Comparison of ENCODE assay signal across 20 cellular contexts in genomic region chr4:100986360-100986868, GRCh38.
DNase-seq lines count a peak whose midpoint lies in the region; ATAC-seq, FAIRE-seq and TF ChIP-seq lines count a peak whose summit lies in the region.
"Had no signal": no experiment of that assay in that cellular context is flagged by ENCODE, and none has a peak within 500 bp of the region (broad histone marks: within the 10 kb centered on the region; RNA-seq: fewer than 3 reads in every experiment).

No MANE protein-coding gene starts in this region.

- H3K9ac ChIP-seq in NT2/D1 (ENCODE audit: insufficient read length, low read depth) (no peak overlapping the region), H1 (replicated peaks in 1 of 4; ENCODE audit: extremely low read depth in 1 of 4, low read depth in 3 of 4, low read length in 3 of 4) (no peak overlapping the region)
- H3K9ac ChIP-seq: KMS-11 had no signal

- no peak overlapping the region for H3K18ac ChIP-seq in H1 (ENCODE audit: extremely low read depth, low read length)

- no peaks in the 10 kb centered on the region for H3K36me3 Mint-ChIP-seq in T-cell
- H3K36me3 Mint-ChIP-seq: activated naive CD4-positive, alpha-beta T cell treated with anti-CD3 and anti-CD28 coated beads, Interleukin-2, amount 50 U/mL, for 24 hours; CD14-positive monocyte had no signal

- WGBS in H1 (ENCODE audit: extremely low coverage in 1 of 2, insufficient coverage in 1 of 2, insufficient read length in 1 of 2, insufficient replicate concordance in 2 of 2, low coverage in 1 of 2, low lambda C conversion rate in 2 of 2, missing lambda C conversion rate in 1 of 2), 2 experiments = 69% methylated on average over 8 of the region's 8 CpGs; no CpG with 5 or more reads in 1 of the 2 experiments

- H3K56ac ChIP-seq in H1 (replicated peaks; ENCODE audit: insufficient read length, low read depth, low read length) = no peak overlapping the region

- H3K27ac ChIP-seq in H1 (ENCODE audit: low read depth, low read length) = no peak overlapping the region
- H3K27ac ChIP-seq: heart left ventricle, KMS-11, RWPE1 had no signal

- no peak; a peak in 1 of 3 replicates for TF ChIP-seq EP300 in H1 (IDR thresholded peaks at IDR 0.05; ENCODE audit: borderline replicate concordance in 1 of 2, low read depth in 2 of 2, low read length in 2 of 2)

- H2BK20ac ChIP-seq in H1 (ENCODE audit: low read length) = peak overlapping the region; percentile 97

- no peak overlapping the region for H3K4me3 Mint-ChIP-seq in T-cell
- H3K4me3 Mint-ChIP-seq: activated naive CD4-positive, alpha-beta T cell treated with anti-CD3 and anti-CD28 coated beads, Interleukin-2, amount 50 U/mL, for 24 hours; CD14-positive monocyte; central memory CD8-positive, alpha-beta T cell; T-helper 2 cell treated with Interferon-gamma antibody and Interleukin-4, amounts not matched to agents 5 μg/mL and 100 μg/mL, for 36 hours had no signal

- TF ChIP-seq CTCF in H1 (IDR thresholded peaks at IDR 0.05; ENCODE audit: control extremely low read depth in 1 of 3, insufficient read depth in 1 of 3, low read depth in 1 of 3, low read length in 3 of 3) = no peak

- H3K9me3 Mint-ChIP-seq in T-cell = no peaks in the 10 kb centered on the region
- H3K9me3 Mint-ChIP-seq: activated naive CD4-positive, alpha-beta T cell treated with anti-CD3 and anti-CD28 coated beads, Interleukin-2, amount 50 U/mL, for 24 hours; central memory CD8-positive, alpha-beta T cell; T-helper 2 cell treated with Interferon-gamma antibody and Interleukin-4, amounts not matched to agents 5 μg/mL and 100 μg/mL, for 36 hours had no signal

- ATAC-seq in left lobe of liver = peak; percentile 95
- no peak for ATAC-seq in T-cell (replicated peaks in 1 of 4)

- no peak overlapping the region for H4K8ac ChIP-seq in H1 (ENCODE audit: extremely low read depth, insufficient read depth, low read length)

- H2BK12ac ChIP-seq in H1 (ENCODE audit: low read depth, low read length) = peak overlapping the region; percentile 53; the same call in 1 of the 2 replicates

- H3K4me3 ChIP-seq in NT2/D1 (ENCODE audit: insufficient read length, low read depth) = no peak overlapping the region
- H3K4me3 ChIP-seq in H1 (ENCODE audit: extremely low read depth in 1 of 4, insufficient read depth in 2 of 4, low read depth in 3 of 4, low read length in 4 of 4) = no peak overlapping the region
- H3K4me3 ChIP-seq in skeletal muscle cell (ENCODE audit: low read depth, low read length) = no peak overlapping the region
- H3K4me3 ChIP-seq: heart left ventricle had no signal

- no peaks in the 10 kb centered on the region for H3K79me2 ChIP-seq in H1 (ENCODE audit: control insufficient read depth in 1 of 2, insufficient read depth in 2 of 2, low read length in 2 of 2)

- no peaks in the 10 kb centered on the region for H3K36me3 ChIP-seq in NT2/D1 (ENCODE audit: insufficient read depth, insufficient read length, low read length)
- no peaks in the 10 kb centered on the region for H3K36me3 ChIP-seq in H1 (ENCODE audit: control insufficient read depth in 2 of 4, insufficient read depth in 4 of 4, low read length in 3 of 4)
- H3K36me3 ChIP-seq: heart left ventricle had no signal

- H3K23ac ChIP-seq in H1 (ENCODE audit: insufficient read length) = no peak overlapping the region

- H3K4me1 ChIP-seq in NT2/D1 (ENCODE audit: insufficient read depth, insufficient read length) (no peaks in the 10 kb centered on the region), H1 (replicated peaks in 1 of 4; ENCODE audit: control insufficient read depth in 3 of 4, insufficient read depth in 4 of 4, low read length in 3 of 4) (peaks cover 0 to 11% (median 9%) of the 10 kb centered on the region in 4 experiments; a peak in 3 of 7 replicates)

- no peak overlapping the region for H2AFZ ChIP-seq in H1 (ENCODE audit: low read length)

- no peaks in the 10 kb centered on the region for H3K23me2 ChIP-seq in H1 (ENCODE audit: low read depth, low read length)

- H3K4ac ChIP-seq in H1 (replicated peaks; ENCODE audit: insufficient read length, low read depth, low read length) = no peak overlapping the region

- FAIRE-seq in H1 (lab: Jason Lieb, UNC) = no peak

- no peak overlapping the region for H3K27ac Mint-ChIP-seq in T-cell
- H3K27ac Mint-ChIP-seq: activated naive CD4-positive, alpha-beta T cell treated with anti-CD3 and anti-CD28 coated beads, Interleukin-2, amount 50 U/mL, for 24 hours; CD14-positive monocyte; T-helper 2 cell treated with Interferon-gamma antibody and Interleukin-4, amounts not matched to agents 5 μg/mL and 100 μg/mL, for 36 hours had no signal

- no peaks in the 10 kb centered on the region for H3K79me1 ChIP-seq in H1 (ENCODE audit: low read depth, low read length)

- CTCF ChIA-PET in H1 (lab: Charles Lee; ENCODE audit: partially characterized antibody) (no interaction called here), T-cell (lab: Charles Lee) (no interaction called here)

- TF ChIP-seq POLR2A in H1 (IDR thresholded peaks at IDR 0.05; ENCODE audit: control extremely low read depth in 1 of 2, low read depth in 2 of 2, low read length in 2 of 2) = no peak

- peak in 1 of 2 experiments; percentile 1; a peak in 1 of 4 replicates for TF ChIP-seq RAD21 in H1 (IDR thresholded peaks at IDR 0.05 in 1 of 2, conservative IDR thresholded peaks at IDR 0.05 in 1 of 2; ENCODE audit: low read depth in 2 of 2, low read length in 2 of 2)

- peak; percentile 33 for DNase-seq in NT2/D1 (ENCODE audit: low read depth, low spot score)
- peak; percentile 10 to 61 for DNase-seq in H1 (ENCODE audit: low read depth in 1 of 2, low spot score in 2 of 2)
- DNase-seq in left lobe of liver (ENCODE audit: low spot score) = peak; percentile 75
- DNase-seq in skeletal muscle cell (ENCODE audit: low read depth) = peak; percentile 13
- DNase-seq in stimulated activated naive CD4-positive, alpha-beta T cell (lab: John Stamatoyannopoulos, UW) = no peak
- DNase-seq in OCI-M2 (lab: John Stamatoyannopoulos, UW; ENCODE audit: unreplicated experiment) = no peak
- DNase-seq in T-cell = no peak
- DNase-seq: activated CD4-positive, alpha-beta T cell treated with anti-CD3 and anti-CD28 coated beads for 4 hours; DMS79 treated with DMSO at 0.1 percent for 48 hours; heart left ventricle; NCI-H146; NCI-H526 treated with DMSO at 0.1 percent for 48 hours; occipital lobe; stimulated activated CD4-positive, alpha-beta T cell treated with anti-CD3 and anti-CD28 coated beads, Interleukin-15, amount 100 ng/mL, for 24 hours had no signal

- H4K5ac ChIP-seq in H1 (ENCODE audit: insufficient read length, low read depth, low read length) = no peak overlapping the region

- POLR2A ChIA-PET in H1 (lab: Charles Lee; ENCODE audit: partially characterized antibody) (no interaction called here), T-cell (lab: Charles Lee) (interaction anchor here in 1 of 2 donors (0.6 kb wide), 1 partner anchor 16 kb away, joined by 5 read pairs; no protein-coding TSS in a partner anchor)

- H3K27me3 ChIP-seq in NT2/D1 (ENCODE audit: insufficient read depth, insufficient read length) = no peaks in the 10 kb centered on the region
- no peaks in the 10 kb centered on the region for H3K27me3 ChIP-seq in H1 (replicated peaks in 1 of 4; ENCODE audit: control insufficient read depth in 3 of 4, extremely low read depth in 1 of 4, insufficient read depth in 3 of 4, low read length in 3 of 4)
- H3K27me3 ChIP-seq: heart left ventricle had no signal

- peak overlapping the region in 1 of 2 experiments; percentile 10; a peak in 1 of 4 replicates for H3K4me2 ChIP-seq in H1 (ENCODE audit: insufficient read depth in 1 of 2, low read depth in 2 of 2, low read length in 2 of 2)
- H3K4me2 ChIP-seq: KMS-11 had no signal

- H4K91ac ChIP-seq in H1 (replicated peaks; ENCODE audit: insufficient read length, low read length) = peak overlapping the region; percentile 48

- peak overlapping the region; percentile 61; the same call in 1 of the 2 replicates for H2BK5ac ChIP-seq in H1 (ENCODE audit: low read depth, low read length)

- H3K27me3 Mint-ChIP-seq in T-cell = no peaks in the 10 kb centered on the region
- H3K27me3 Mint-ChIP-seq: central memory CD8-positive, alpha-beta T cell had no signal

- H3K9me3 ChIP-seq in NT2/D1 (ENCODE audit: insufficient read depth, low read length) = no peaks in the 10 kb centered on the region
- H3K9me3 ChIP-seq in H1 (ENCODE audit: insufficient read depth in 2 of 2, low read depth in 1 of 2, low read length in 1 of 2) = no peaks in the 10 kb centered on the region
- H3K9me3 ChIP-seq: heart left ventricle had no signal

- H4K20me1 ChIP-seq in H1 (replicated peaks in 1 of 2; ENCODE audit: control insufficient read depth in 1 of 2, insufficient read depth in 2 of 2, low read length in 2 of 2) = no peaks in the 10 kb centered on the region

- H2AK5ac ChIP-seq in H1 (ENCODE audit: low read depth, low read length) = no peak overlapping the region

- no peak overlapping the region for H2BK15ac ChIP-seq in H1 (ENCODE audit: low read length)

- H3K14ac ChIP-seq in H1 (ENCODE audit: insufficient read length) = no peak overlapping the region

- H2BK120ac ChIP-seq in H1 (replicated peaks; ENCODE audit: low read depth, low read length) = no peak overlapping the region

- no peaks in the 10 kb centered on the region for H3K4me1 Mint-ChIP-seq in T-cell
- H3K4me1 Mint-ChIP-seq: activated naive CD4-positive, alpha-beta T cell treated with anti-CD3 and anti-CD28 coated beads, Interleukin-2, amount 50 U/mL, for 24 hours had no signal

TF ChIP-seq in H1, 55 proteins besides CTCF, POLR2A, EP300 and RAD21 (continues in another document):
- no peak for TF ChIP-seq CEBPB (IDR thresholded peaks at IDR 0.05; ENCODE audit: low read depth, low read length)
- TF ChIP-seq CHD1 (IDR thresholded peaks at IDR 0.05; ENCODE audit: low read depth, low read length) = no peak
- TF ChIP-seq, protein P1, sequence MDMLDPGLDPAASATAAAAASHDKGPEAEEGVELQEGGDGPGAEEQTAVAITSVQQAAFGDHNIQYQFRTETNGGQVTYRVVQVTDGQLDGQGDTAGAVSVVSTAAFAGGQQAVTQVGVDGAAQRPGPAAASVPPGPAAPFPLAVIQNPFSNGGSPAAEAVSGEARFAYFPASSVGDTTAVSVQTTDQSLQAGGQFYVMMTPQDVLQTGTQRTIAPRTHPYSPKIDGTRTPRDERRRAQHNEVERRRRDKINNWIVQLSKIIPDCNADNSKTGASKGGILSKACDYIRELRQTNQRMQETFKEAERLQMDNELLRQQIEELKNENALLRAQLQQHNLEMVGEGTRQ (IDR thresholded peaks at IDR 0.05; ENCODE audit: low read length) = no peak
- TF ChIP-seq TCF12 (IDR thresholded peaks at IDR 0.05; ENCODE audit: low read depth, low read length) = no peak
- peak; percentile 90 for TF ChIP-seq TEAD4 (IDR thresholded peaks at IDR 0.05; ENCODE audit: low read depth, low read length)
- peak; percentile 77 for TF ChIP-seq ASH2L (IDR thresholded peaks at IDR 0.05; ENCODE audit: low read length)
- no peak for TF ChIP-seq POLR2AphosphoS5 (IDR thresholded peaks at IDR 0.05; ENCODE audit: low read depth, low read length)
- no peak for TF ChIP-seq KDM4A (IDR thresholded peaks at IDR 0.05; ENCODE audit: low read depth, low read length, severe bottlenecking)
- 0 out of 2 replicates have a peak, but pooled peaks have one; percentile 16 for TF ChIP-seq SP1 (IDR thresholded peaks at IDR 0.05; ENCODE audit: low read depth, low read length)
- no peak for TF ChIP-seq RFX5 (IDR thresholded peaks at IDR 0.05; ENCODE audit: borderline replicate concordance, low read depth, low read length)

Comparison
In these comparisons a context has a peak if more than half of its experiments do, and no peak if none do; other contexts are left out.
1. DNase-seq: peak in NT2/D1 (single experiment), H1 (2 of 2), left lobe of liver (single experiment) and skeletal muscle cell (single experiment); none in stimulated activated naive CD4-positive, alpha-beta T cell (0 of 6), OCI-M2 (single experiment) and T-cell (0 of 34).